14 cellular contexts compared by ENCODE assay signal in the genomic region with DNA sequence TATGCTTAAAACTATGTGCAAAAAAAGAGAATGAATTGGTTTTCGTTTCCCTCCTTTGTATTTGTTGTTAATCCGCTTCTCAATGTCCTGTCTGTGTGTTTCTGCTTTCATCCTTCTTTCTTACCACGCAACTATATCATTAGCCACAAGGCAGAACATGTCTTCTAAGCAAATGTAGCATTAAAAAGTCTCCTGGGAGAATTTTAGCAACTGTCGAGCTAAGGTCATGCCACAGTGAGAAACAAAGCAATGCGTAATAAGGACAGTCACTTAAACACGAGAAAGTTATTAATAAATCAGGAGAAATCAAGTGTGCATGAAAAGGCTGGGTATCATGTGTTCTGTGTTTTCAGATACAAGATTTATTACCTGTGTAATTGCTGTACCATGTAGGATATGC.
DNase-seq lines count a peak whose midpoint lies in the region; TF ChIP-seq lines count a peak whose summit lies in the region.
"Had no signal": no experiment of that assay in that cellular context is flagged by ENCODE, and none has a peak within 500 bp of the region (broad histone marks: within the 10 kb centered on the region; RNA-seq: fewer than 3 reads in every experiment).

No MANE protein-coding gene starts in this region.

- no peaks in the 10 kb centered on the region for H3K79me2 ChIP-seq in OCI-LY1 (ENCODE audit: insufficient read depth, low read length)
- no peaks in the 10 kb centered on the region for H3K79me2 ChIP-seq in hepatocyte

- H3K4me1 ChIP-seq in OCI-LY1 (ENCODE audit: insufficient read depth, low read length, severe bottlenecking) (peaks cover 84% of the 10 kb centered on the region), hepatocyte (ENCODE audit: insufficient read depth) (no peaks in the 10 kb centered on the region)

- TF ChIP-seq CTCF in OCI-LY1 (IDR thresholded peaks at IDR 0.05; ENCODE audit: low read length) (no peak), hepatocyte (IDR thresholded peaks at IDR 0.05; ENCODE audit: poor library complexity) (no peak)

- H3K9ac ChIP-seq in OCI-LY1 (ENCODE audit: low read length) = peak overlapping the region; percentile 7; the same call in 1 of the 2 replicates

- 68% methylated on average over 6 of the region's 6 CpGs for WGBS in hepatocyte (ENCODE audit: low lambda C conversion rate, missing lambda C conversion rate)

- H3K27me3 ChIP-seq in OCI-LY1 (ENCODE audit: insufficient read depth, low read length) (no peaks in the 10 kb centered on the region), hepatocyte (no peaks in the 10 kb centered on the region)

- peak overlapping the region; percentile 31 for H3K4me2 ChIP-seq in OCI-LY1 (ENCODE audit: low read length)
- H3K4me2 ChIP-seq in hepatocyte = no peak overlapping the region
- H3K4me2 ChIP-seq: GM23338 had no signal

- no peak overlapping the region for H2AFZ ChIP-seq in OCI-LY1 (ENCODE audit: low read length)
- no peak overlapping the region for H2AFZ ChIP-seq in hepatocyte

- no peaks in the 10 kb centered on the region for H3K36me3 ChIP-seq in OCI-LY1 (ENCODE audit: insufficient read depth, low read length)
- no peaks in the 10 kb centered on the region for H3K36me3 ChIP-seq in hepatocyte (replicated peaks; ENCODE audit: insufficient read depth, low read depth)

- DNase-seq in NCI-H187 (lab: John Stamatoyannopoulos, UW) (peak; percentile 1 to 36), NCI-H187 treated with DMSO at 0.1 percent for 48 hours (lab: John Stamatoyannopoulos, UW) (no peak), NCI-H128 (lab: John Stamatoyannopoulos, UW; ENCODE audit: unreplicated experiment) (peak; percentile 20), left kidney (ENCODE audit: low read depth, low spot score) (peak; percentile 22), cerebellar nuclear complex (lab: John Stamatoyannopoulos, UW) (no peak), Ammon's horn (ENCODE audit: low spot score) (no peak), hepatocyte (ENCODE audit: low spot score) (no peak)
- DNase-seq: 8988T; C1 segment of cervical spinal cord; CD4-positive, alpha-beta memory T cell; DMS79; H7 had no signal

- H3K9me3 ChIP-seq in OCI-LY1 (ENCODE audit: low read length) (no peaks in the 10 kb centered on the region), hepatocyte (ENCODE audit: low read depth) (no peaks in the 10 kb centered on the region)

- H3K9me2 ChIP-seq in OCI-LY1 (ENCODE audit: low read depth, low read length) (no peaks in the 10 kb centered on the region), hepatocyte (replicated peaks; ENCODE audit: insufficient read depth) (no peaks in the 10 kb centered on the region)

- no peaks in the 10 kb centered on the region for H3F3A ChIP-seq in OCI-LY1 (ENCODE audit: insufficient read depth, low read length)

- H3K4me3 ChIP-seq in OCI-LY1 (ENCODE audit: low read depth, low read length, poor library complexity, severe bottlenecking) (peak overlapping the region; percentile 7), hepatocyte (no peak overlapping the region)
- H3K4me3 ChIP-seq: GM23338 had no signal

- H3K27ac ChIP-seq in OCI-LY1 (ENCODE audit: low read depth, low read length, poor library complexity, severe bottlenecking) = peak overlapping the region; percentile 95
- H3K27ac ChIP-seq in hepatocyte = no peak overlapping the region

- no peaks in the 10 kb centered on the region for H4K20me1 ChIP-seq in OCI-LY1 (ENCODE audit: insufficient read depth, low read length)
- no peaks in the 10 kb centered on the region for H4K20me1 ChIP-seq in hepatocyte (ENCODE audit: insufficient read depth, poor library complexity, severe bottlenecking)

Comparison
In these comparisons a context has a peak if more than half of its experiments do, and no peak if none do; other contexts are left out.
1. DNase-seq: peak in NCI-H187 (2 of 2), NCI-H128 (single experiment) and left kidney (single experiment); none in NCI-H187 treated with DMSO at 0.1 percent for 48 hours (single experiment), cerebellar nuclear complex (0 of 2), Ammon's horn (single experiment) and hepatocyte (single experiment).